In genomic region chr15:64636101-64636500, GRCh38 we compare ENCODE assay signal across 10 cellular contexts.
DNase-seq lines count a peak whose midpoint lies in the region; ATAC-seq and TF ChIP-seq lines count a peak whose summit lies in the region.
"Had no signal": no experiment of that assay in that cellular context is flagged by ENCODE, and none has a peak within 500 bp of the region (broad histone marks: within the 10 kb centered on the region; RNA-seq: fewer than 3 reads in every experiment).

No MANE protein-coding gene starts in this region.

- H2BK12ac ChIP-seq in neuronal stem cell (ENCODE audit: low read length), result no peak overlapping the region

- H2AFZ ChIP-seq in GM23248 (no peak overlapping the region), neuronal stem cell (ENCODE audit: low read length) (no peak overlapping the region)

- no peak overlapping the region for H2BK120ac ChIP-seq in neuronal stem cell (ENCODE audit: low read depth, low read length)

- H2AK5ac ChIP-seq in neuronal stem cell (ENCODE audit: low read depth, low read length), result no peak overlapping the region

- peaks cover 89% of the 10 kb centered on the region for H3K79me2 ChIP-seq in GM23248 (ENCODE audit: insufficient read depth)

- peaks cover 9% of the 10 kb centered on the region; the same call in 1 of the 2 replicates for H3K36me3 ChIP-seq in GM23248 (ENCODE audit: low read depth)
- peaks cover 16% of the 10 kb centered on the region for H3K36me3 ChIP-seq in RWPE2 (ENCODE audit: low read depth)
- H3K36me3 ChIP-seq in esophagus (ENCODE audit: control insufficient read depth in 2 of 2, insufficient read depth in 2 of 2, low read length in 1 of 2), result no peaks in the 10 kb centered on the region
- H3K36me3 ChIP-seq in neuronal stem cell (replicated peaks in 1 of 2; ENCODE audit: control insufficient read depth in 2 of 2, insufficient read depth in 2 of 2, low read length in 2 of 2), result peaks cover 0 to 28% of the 10 kb centered on the region in 2 donors
- H3K36me3 ChIP-seq in ascending aorta, result no peaks in the 10 kb centered on the region

- no peak overlapping the region for H3K4me3 ChIP-seq in GM23248
- no peak overlapping the region for H3K4me3 ChIP-seq in RWPE2 (ENCODE audit: severe bottlenecking)
- H3K4me3 ChIP-seq in esophagus (ENCODE audit: low read depth in 1 of 2, low read length in 2 of 2), result no peak overlapping the region
- no peak overlapping the region for H3K4me3 ChIP-seq in neuronal stem cell (ENCODE audit: low read length in 2 of 2)
- no peak overlapping the region for H3K4me3 ChIP-seq in ascending aorta

- no peak overlapping the region for H2BK5ac ChIP-seq in neuronal stem cell (ENCODE audit: low read length)

- TF ChIP-seq CTCF in RWPE2 (IDR thresholded peaks at IDR 0.05; ENCODE audit: poor library complexity, severe bottlenecking) (no peak), ascending aorta (IDR thresholded peaks at IDR 0.05) (no peak), GM13976 (IDR thresholded peaks at IDR 0.05; ENCODE audit: borderline replicate concordance, control extremely low read depth, extremely low read depth, insufficient read depth, missing control alignments) (no peak)

- DNase-seq in GM23248 (no peak), RWPE2 (ENCODE audit: low spot score) (no peak), neuronal stem cell (ENCODE audit: low spot score) (peak; percentile 11), ascending aorta (ENCODE audit: low spot score in 2 of 2) (no peak), GM13976 (ENCODE audit: low spot score) (no peak)
- DNase-seq in stimulated activated CD4-positive, alpha-beta T cell treated with anti-CD3 and anti-CD28 coated beads, Interleukin-4, amount 100 ng/mL, for 24 hours, result no peak
- no peak for DNase-seq in stimulated activated CD4-positive, alpha-beta T cell treated with anti-CD3 and anti-CD28 coated beads, Interleukin-1b, Interleukin-23, amount 100 ng/mL, for 48 hours
- DNase-seq: activated CD4-positive, CD25-positive, alpha-beta regulatory T cell treated with anti-CD3 and anti-CD28 coated beads, Interleukin-2, amount 50 U/mL, for 72 hours; stimulated activated naive CD4-positive, alpha-beta T cell had no signal

- no peak overlapping the region for H4K8ac ChIP-seq in neuronal stem cell (ENCODE audit: low read depth, low read length)

- H3K23ac ChIP-seq in neuronal stem cell (ENCODE audit: low read depth, low read length, poor library complexity), result no peak overlapping the region

- H3K9me3 ChIP-seq in GM23248 (ENCODE audit: low read depth) (no peaks in the 10 kb centered on the region), RWPE2 (ENCODE audit: severe bottlenecking) (no peaks in the 10 kb centered on the region), esophagus (ENCODE audit: control insufficient read depth in 2 of 2, insufficient read depth in 1 of 2, low read depth in 1 of 2, low read length in 1 of 2) (no peaks in the 10 kb centered on the region), neuronal stem cell (replicated peaks in 1 of 2; ENCODE audit: control insufficient read depth in 2 of 2, insufficient read depth in 1 of 2, low read depth in 1 of 2, low read length in 2 of 2) (peaks cover 0 to 15% of the 10 kb centered on the region in 2 donors), ascending aorta (peaks cover 0 to 5% of the 10 kb centered on the region in 2 donors)

- H3K9ac ChIP-seq in GM23248 (no peak overlapping the region), neuronal stem cell (ENCODE audit: low read depth, low read length, poor library complexity) (no peak overlapping the region)

- no peak overlapping the region for H3K18ac ChIP-seq in neuronal stem cell (ENCODE audit: low read length)

- no peak overlapping the region for H4K91ac ChIP-seq in neuronal stem cell (ENCODE audit: low read depth, low read length, poor library complexity)

- H3K27ac ChIP-seq in GM23248 (peak overlapping the region; percentile 29; the same call in 1 of the 2 replicates), RWPE2 (ENCODE audit: poor library complexity, severe bottlenecking) (peak overlapping the region; percentile 3), esophagus (ENCODE audit: low read depth in 2 of 2, low read length in 1 of 2) (peak overlapping the region; percentile 39 to 45), neuronal stem cell (replicated peaks; ENCODE audit: low read length) (peak overlapping the region; percentile 83), ascending aorta (no peak overlapping the region)

- no peak overlapping the region for H3K14ac ChIP-seq in neuronal stem cell (ENCODE audit: low read length)

- no peak for ATAC-seq in RWPE2 (ENCODE audit: low read depth)

- H3K9me2 ChIP-seq in GM23248 (ENCODE audit: insufficient read depth), result no peaks in the 10 kb centered on the region

- H3K4me1 ChIP-seq in GM23248 (ENCODE audit: insufficient read depth), result peaks cover 15% of the 10 kb centered on the region
- H3K4me1 ChIP-seq in RWPE2 (ENCODE audit: insufficient read depth, poor library complexity, severe bottlenecking), result peaks cover 16% of the 10 kb centered on the region
- peaks cover 0 to 2% of the 10 kb centered on the region in 2 donors for H3K4me1 ChIP-seq in esophagus (ENCODE audit: control insufficient read depth in 2 of 2, insufficient read depth in 2 of 2, low read length in 1 of 2)
- H3K4me1 ChIP-seq in neuronal stem cell (ENCODE audit: control insufficient read depth in 2 of 2, insufficient read depth in 1 of 2, low read depth in 1 of 2, low read length in 2 of 2), result peaks cover 15 to 32% of the 10 kb centered on the region in 2 donors
- peaks cover 11 to 19% of the 10 kb centered on the region in 2 donors for H3K4me1 ChIP-seq in ascending aorta

- no peak overlapping the region for H3K4ac ChIP-seq in neuronal stem cell (ENCODE audit: low read length)

- in situ Hi-C loops in GM23248 (cut with MboI) (no loop called here), GM13976 (cut with MboI; ENCODE audit: low sequenced_read_pairs, unreplicated experiment) (no loop called here)

- H3K4me2 ChIP-seq in GM23248 (ENCODE audit: unreplicated experiment) (no peak overlapping the region), neuronal stem cell (ENCODE audit: insufficient read depth, low read length, poor library complexity, severe bottlenecking) (no peak overlapping the region)

- no peak overlapping the region for H2BK15ac ChIP-seq in neuronal stem cell (ENCODE audit: low read length)

- intact Hi-C loops in ascending aorta (cut with DNase I), result no loop called here

- H3K27me3 ChIP-seq in GM23248 (replicated peaks; ENCODE audit: insufficient read depth) (no peaks in the 10 kb centered on the region), RWPE2 (ENCODE audit: insufficient read depth, poor library complexity, severe bottlenecking) (no peaks in the 10 kb centered on the region), esophagus (ENCODE audit: control insufficient read depth in 1 of 2, insufficient read depth in 2 of 2, low read length in 2 of 2) (no peaks in the 10 kb centered on the region), neuronal stem cell (ENCODE audit: control insufficient read depth in 3 of 3, insufficient read depth in 3 of 3, low read depth in 1 of 3, low read length in 3 of 3) (no peaks in the 10 kb centered on the region), ascending aorta (no peaks in the 10 kb centered on the region)

- WGBS in GM23248 (ENCODE audit: low coverage in 1 of 2, low lambda C conversion rate in 2 of 2, missing lambda C conversion rate in 2 of 2), 2 experiments, result 87 to 88% methylated on average over 2 of the region's 2 CpGs
- 37 to 44% methylated on average over 2 of the region's 2 CpGs for WGBS in esophagus, 2 donors
- WGBS in neuronal stem cell (ENCODE audit: extremely low coverage in 2 of 2, insufficient read length in 2 of 2, insufficient replicate concordance in 1 of 2), 2 donors, result no CpG with 5 or more reads among the region's 2 CpGs

- H3F3A ChIP-seq in GM23248 (ENCODE audit: insufficient read depth), result peaks cover 12% of the 10 kb centered on the region; the same call in 1 of the 2 replicates

- H3K79me1 ChIP-seq in neuronal stem cell (ENCODE audit: low read depth, low read length), result peaks cover 2% of the 10 kb centered on the region

- H4K20me1 ChIP-seq in GM23248 (ENCODE audit: insufficient read depth), result 0 out of 2 replicates have a peak, but pooled peaks cover 5% of the 10 kb centered on the region

Comparison
In these comparisons a context has a peak if more than half of its experiments do, and no peak if none do; other contexts are left out.
1. H3K27ac ChIP-seq: peak in GM23248 (single experiment), RWPE2 (single experiment), esophagus (2 of 2) and neuronal stem cell (single experiment); none in ascending aorta (0 of 2).